ENCODE assay signal across 7 cellular contexts in the genomic region with DNA sequence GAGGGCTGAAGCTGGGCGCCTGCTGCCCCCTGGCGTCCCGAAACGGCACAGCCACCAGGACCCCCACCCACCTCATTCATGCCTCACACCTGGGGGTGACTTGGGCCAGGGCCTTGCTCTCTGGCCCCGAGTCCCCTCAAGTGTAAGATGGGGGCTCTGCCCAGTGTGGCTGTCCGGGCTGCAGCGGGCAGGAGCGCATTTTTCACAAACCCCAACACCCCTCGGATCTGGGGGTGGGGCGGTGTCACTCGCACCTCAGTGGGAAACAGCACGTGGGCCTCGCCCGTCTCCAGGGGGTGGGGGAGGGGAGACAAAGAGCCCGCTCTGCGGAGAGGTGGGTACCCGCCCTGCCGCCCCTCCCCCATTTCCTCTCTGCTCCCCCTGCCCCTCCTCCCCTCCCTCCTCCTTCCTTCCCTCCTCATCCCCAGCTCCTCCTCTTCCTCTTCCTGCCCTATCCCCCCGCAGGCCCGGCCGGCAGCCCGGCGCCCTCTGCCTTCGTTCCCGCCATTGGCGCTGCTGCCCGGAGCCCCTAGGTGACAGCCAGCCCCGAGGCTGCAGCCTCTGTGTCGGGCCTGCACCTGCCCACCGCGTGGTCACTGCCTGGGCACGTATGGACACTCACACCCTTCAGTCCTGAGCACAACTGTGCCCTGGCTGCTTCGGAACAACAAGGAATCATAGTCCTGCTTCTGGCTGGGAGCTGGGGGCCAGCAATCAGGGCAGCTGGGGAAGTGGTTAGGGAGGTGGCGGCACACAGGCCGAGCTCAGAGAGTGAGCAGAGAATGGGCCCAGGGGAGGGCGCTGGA. TPM values are rescaled to one million over a fixed set of nuclear protein-coding genes. Genes with fewer than 3 reads are reported as not detected.
DNase-seq lines count a peak whose midpoint lies in the region; TF ChIP-seq lines count a peak whose summit lies in the region.

No MANE protein-coding gene starts in this region.

- no peaks in the 10 kb centered on the region for H3K9me3 ChIP-seq in WERI-Rb-1 (ENCODE audit: severe bottlenecking)

- peak; percentile 85 for DNase-seq in GM13976 (ENCODE audit: low spot score)
- peak; percentile 73 for DNase-seq in NCI-H1105 treated with DMSO at 0.1 percent for 48 hours (lab: John Stamatoyannopoulos, UW)
- DNase-seq in WERI-Rb-1: peak; percentile 78
- peak; percentile 44 for DNase-seq in cerebellum (ENCODE audit: low spot score)
- peak; percentile 69 for DNase-seq in stimulated activated CD4-positive, alpha-beta T cell treated with anti-CD3 and anti-CD28 coated beads, Interleukin-4, amount 100 ng/mL, for 24 hours
- no peak for DNase-seq in NCI-H510A treated with DMSO at 0.1 percent for 48 hours (lab: John Stamatoyannopoulos, UW)

- H3K27me3 ChIP-seq in WERI-Rb-1 (ENCODE audit: insufficient read depth, low read depth, severe bottlenecking) (no peaks in the 10 kb centered on the region), layer of hippocampus (ENCODE audit: control insufficient read depth, insufficient read depth, low read length) (no peaks in the 10 kb centered on the region)

- H3K4me3 ChIP-seq in WERI-Rb-1 (ENCODE audit: low read depth, low read length): peak overlapping the region; percentile 49

- TF ChIP-seq CTCF in GM13976 (IDR thresholded peaks at IDR 0.05; ENCODE audit: borderline replicate concordance, control extremely low read depth, extremely low read depth, insufficient read depth, missing control alignments): peak; percentile 89
- peak; percentile 95 for TF ChIP-seq CTCF in WERI-Rb-1 (IDR thresholded peaks at IDR 0.05; ENCODE audit: low read depth, low read length)

- in situ Hi-C loops in GM13976 (cut with MboI; ENCODE audit: low sequenced_read_pairs, unreplicated experiment): loop anchor here (10.0 kb wide), 1 partner anchor 358 kb away; no protein-coding TSS in a partner anchor

- H3K27ac ChIP-seq in WERI-Rb-1 (peak overlapping the region; percentile 93), layer of hippocampus (ENCODE audit: low read depth, low read length) (peak overlapping the region; percentile 77)

- H3K36me3 ChIP-seq in WERI-Rb-1: no peaks in the 10 kb centered on the region

RNA-seq across cellular contexts. Expression of a gene that starts 6.8 kb away (rescaled TPM):
- total RNA-seq in cerebellum: 21.8 TPM

RNA-seq across cellular contexts. Expression of a gene that starts 36.8 kb away (rescaled TPM):
- not detected for total RNA-seq in cerebellum
